In genomic region chr12:107574691-107575090, GRCh38 we compare ENCODE assay signal across 9 cellular contexts.
"Had no signal": no experiment of that assay in that cellular context is flagged by ENCODE, and none has a peak within 500 bp of the region (broad histone marks: within the 10 kb centered on the region; RNA-seq: fewer than 3 reads in every experiment).

No MANE protein-coding gene starts in this region.

- ATAC-seq: GM23338, HCT116 had no signal

- H2AFZ ChIP-seq: GM23248, GM23338 had no signal

- H3K36me3 ChIP-seq: HAP-1 had no signal

- DNase-seq: GM23248, GOT3, H7, H9, HCEC 1CT, HFFc6 had no signal

- H3K27ac ChIP-seq: GM23248 had no signal

- H3K4me1 ChIP-seq: HAP-1 had no signal

- H3K9ac ChIP-seq: GM23248 had no signal

- H3K9me3 ChIP-seq: HAP-1 had no signal

- H3K4me2 ChIP-seq: GM23338 had no signal

- H3K4me3 ChIP-seq: GM23248, GM23338, HAP-1 had no signal
